8 cellular contexts compared by ENCODE assay signal in the genomic region with DNA sequence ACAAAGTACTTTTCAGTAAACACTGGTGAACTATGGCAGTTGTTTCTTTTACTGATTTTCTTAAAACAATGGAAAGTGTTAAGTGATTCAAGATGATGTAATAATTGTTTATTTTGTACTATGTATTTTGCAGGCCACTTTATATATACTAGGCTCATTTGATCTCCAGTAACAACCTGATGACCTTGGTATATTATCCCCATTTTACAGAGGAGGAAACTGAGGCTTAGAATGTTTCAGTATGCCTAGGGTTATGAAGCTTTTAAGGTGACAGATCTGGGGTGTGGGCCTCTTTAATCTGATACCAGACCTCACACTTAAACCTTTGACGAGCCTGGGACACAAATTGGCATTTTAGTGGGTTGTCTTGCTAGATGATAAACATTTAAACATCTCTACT.
"Had no signal": no experiment of that assay in that cellular context is flagged by ENCODE, and none has a peak within 500 bp of the region (broad histone marks: within the 10 kb centered on the region; RNA-seq: fewer than 3 reads in every experiment).

No MANE protein-coding gene starts in this region.

- H3K27ac ChIP-seq: KMS-11 had no signal

- ATAC-seq: HCT116 had no signal

- DNase-seq: GOT3, H7, HFFc6, Karpas-422, KBM-7 had no signal

- H3K9me3 ChIP-seq: HAP-1 had no signal

- H3K9ac ChIP-seq: KMS-11 had no signal

- H3K4me2 ChIP-seq: KMS-11 had no signal

- H3K4me3 ChIP-seq: HAP-1 had no signal
